In genomic region chr3:165697910-165698309, GRCh38 we compare ENCODE assay signal across 11 cellular contexts.
"Had no signal": no experiment of that assay in that cellular context is flagged by ENCODE, and none has a peak within 500 bp of the region (broad histone marks: within the 10 kb centered on the region; RNA-seq: fewer than 3 reads in every experiment).

No MANE protein-coding gene starts in this region.

- H3K4me1 Mint-ChIP-seq: GM23338, H9 had no signal

- H3K9me3 ChIP-seq: HAP-1 had no signal

- FAIRE-seq: H1, H54 had no signal

- ATAC-seq: GM23338, HCT116 had no signal

- H3K27ac Mint-ChIP-seq: GM23338, H9, HFFc6 had no signal

- H3K4me3 ChIP-seq: GM23248, GM23338, HAP-1 had no signal

- H3K27ac ChIP-seq: GM23248 had no signal

- H3K36me3 ChIP-seq: HAP-1 had no signal

- H3K9ac ChIP-seq: GM23248 had no signal

- H3K4me1 ChIP-seq: HAP-1 had no signal

- H3K4me3 Mint-ChIP-seq: GM23338, H9, HFFc6 had no signal

- H3K4me2 ChIP-seq: GM23338 had no signal

- DNase-seq: GM23248, GOT3, H7, H9, HCEC 1CT, HFFc6 had no signal

- H2AFZ ChIP-seq: GM23248, GM23338 had no signal
